35 cellular contexts compared by ENCODE assay signal in genomic region chr7:126163647-126164046, GRCh38.
"Had no signal": no experiment of that assay in that cellular context is flagged by ENCODE, and none has a peak within 500 bp of the region (broad histone marks: within the 10 kb centered on the region; RNA-seq: fewer than 3 reads in every experiment).

No MANE protein-coding gene starts in this region.

- H3K27me3 ChIP-seq: MG63 had no signal

- H3K36me3 ChIP-seq: MG63 had no signal

- DNase-seq: Karpas-422, Kasumi-1, MG63, MM.1S, MV-4-11, NCI-H1048, NCI-H1092, NCI-H1092 treated with DMSO at 0.1 percent for 48 hours, NCI-H1105, NCI-H1105 treated with DMSO at 0.1 percent for 48 hours, NCI-H1417, NCI-H1417 treated with DMSO at 0.1 percent for 48 hours, NCI-H1436, NCI-H1436 treated with DMSO at 0.1 percent for 48 hours, NCI-H146, NCI-H1694, NCI-H1694 treated with DMSO at 0.1 percent for 48 hours, NCI-H187, NCI-H187 treated with DMSO at 0.1 percent for 48 hours, NCI-H1930, NCI-H2029, NCI-H2029 treated with DMSO at 0.1 percent for 48 hours, NCI-H2081, NCI-H2081 treated with DMSO at 0.1 percent for 48 hours, NCI-H2107, NCI-H2171, NCI-H2171 treated with DMSO at 0.1 percent for 48 hours, NCI-H2227 treated with DMSO at 0.1 percent for 48 hours, NCI-H226, NCI-H345, NCI-H446, NCI-H446 treated with DMSO at 0.1 percent for 48 hours, NCI-H510A, NCI-H510A treated with DMSO at 0.1 percent for 48 hours, NCI-H524 had no signal

- H3K4me3 ChIP-seq: MG63 had no signal

- H3K9me3 ChIP-seq: MG63 had no signal
